ENCODE assay signal across 9 cellular contexts in genomic region chr6:159716247-159717086, GRCh38. TPM values are rescaled to one million over a fixed set of nuclear protein-coding genes. Genes with fewer than 3 reads are reported as not detected.
DNase-seq lines count a peak whose midpoint lies in the region; ATAC-seq and TF ChIP-seq lines count a peak whose summit lies in the region.
"Had no signal": no experiment of that assay in that cellular context is flagged by ENCODE, and none has a peak within 500 bp of the region (broad histone marks: within the 10 kb centered on the region; RNA-seq: fewer than 3 reads in every experiment).

No MANE protein-coding gene starts in this region.

- H3K9me3 ChIP-seq in HCT116 (ENCODE audit: control insufficient read depth in 1 of 2, insufficient read depth in 1 of 2, low read depth in 1 of 2, low read length in 2 of 2) (no peaks in the 10 kb centered on the region), adrenal gland (replicated peaks in 1 of 3) (no peaks in the 10 kb centered on the region), spleen (no peaks in the 10 kb centered on the region)

- RAD21 ChIA-PET in HCT116 (lab: Charles Lee; ENCODE audit: low non-redundant PET in 1 of 2, low total read pairs in 2 of 2, uncharacterized antibody in 2 of 2, unreplicated experiment in 2 of 2) = no interaction called here

- H3K36me3 ChIP-seq in HCT116 (ENCODE audit: control insufficient read depth in 1 of 2, insufficient read depth in 2 of 2, low read length in 2 of 2) (no peaks in the 10 kb centered on the region), adrenal gland (replicated peaks in 1 of 2) (no peaks in the 10 kb centered on the region), spleen (no peaks in the 10 kb centered on the region)

- DNase-seq in HCT116 (ENCODE audit: low read depth, low spot score) (no peak), adrenal gland (peak; percentile 65 to 90 (median 85)), left ventricle myocardium superior (no peak), spleen (no peak)
- DNase-seq in activated T-cell treated with anti-CD3 and anti-CD28 coated beads, Interleukin-2, amount 50 U/mL, for 48 hours = no peak
- DNase-seq in activated CD4-positive, alpha-beta T cell treated with anti-CD3 and anti-CD28 coated beads for 4 hours = no peak
- DNase-seq in stimulated activated CD4-positive, alpha-beta T cell treated with anti-CD3 and anti-CD28 coated beads, Interleukin-4, amount 100 ng/mL, for 4 hours = no peak
- DNase-seq: erythroblast had no signal

- no peak overlapping the region for H3K4me2 ChIP-seq in HCT116 (ENCODE audit: low read length)

- H4K20me1 ChIP-seq in HCT116 (ENCODE audit: insufficient read depth) = no peaks in the 10 kb centered on the region

- no peak overlapping the region for H2AFZ ChIP-seq in HCT116 (ENCODE audit: low read depth, low read length, poor library complexity, severe bottlenecking)

- POLR2A ChIA-PET in HCT116 (lab: Charles Lee) = no interaction called here

- H3K9me2 ChIP-seq in HCT116 (ENCODE audit: insufficient read depth) = no peaks in the 10 kb centered on the region

- TF ChIP-seq CTCF in HCT116 (IDR thresholded peaks at IDR 0.05 in 2 of 3, conservative IDR thresholded peaks at IDR 0.05 in 1 of 3; ENCODE audit: borderline replicate concordance in 1 of 3, insufficient read depth in 1 of 3, low read depth in 2 of 3, low read length in 2 of 3) (no peak), adrenal gland (IDR thresholded peaks at IDR 0.05) (no peak), spleen (IDR thresholded peaks at IDR 0.05 in 8 of 11, conservative IDR thresholded peaks at IDR 0.05 in 3 of 11) (no peak)

- ATAC-seq in HCT116 (no peak; the same call in 1 of the 2 replicates), left ventricle myocardium superior (peak; percentile 87), GM18520 (IDR thresholded peaks at IDR 0.05; ENCODE audit: unreplicated experiment) (no peak)

- WGBS in adrenal gland, 4 donors = 14 to 28% (median 24%) methylated on average over 5 of the region's 5 CpGs
- 39 to 65% (median 59%) methylated on average over 5 of the region's 5 CpGs for WGBS in spleen, 5 donors

- H3K79me2 ChIP-seq in HCT116 (ENCODE audit: insufficient read depth, low read length) = no peaks in the 10 kb centered on the region

- H3K27ac ChIP-seq in HCT116 (ENCODE audit: low read depth, low read length) (no peak overlapping the region), adrenal gland (peak overlapping the region; percentile 90 to 97 (median 92)), spleen (peak overlapping the region in 7 of 8 donors; percentile 71 to 88 (median 78))

- H3K4me3 ChIP-seq in HCT116 (replicated peaks in 1 of 2; ENCODE audit: low read depth in 1 of 2, low read length in 2 of 2) = no peak overlapping the region
- H3K4me3 ChIP-seq in adrenal gland = peak overlapping the region in 1 of 4 donors; percentile 35
- H3K4me3 ChIP-seq in spleen = peak overlapping the region in 2 of 8 donors; percentile 9 to 27

- BruUV-seq in HCT116 (replicated peaks; lab: Mats Ljungman, UMichigan) = no TSS peak

- TF ChIP-seq POLR2A in HCT116 (IDR thresholded peaks at IDR 0.05; ENCODE audit: borderline replicate concordance, extremely low read depth, insufficient read depth, insufficient read length) = no peak
- TF ChIP-seq POLR2A in adrenal gland (IDR thresholded peaks at IDR 0.05) = peak in 1 of 2 donors; percentile 27
- no peak for TF ChIP-seq POLR2A in spleen (IDR thresholded peaks at IDR 0.05)

- no peak for TF ChIP-seq RAD21 in HCT116 (IDR thresholded peaks at IDR 0.05; ENCODE audit: low read depth)

- intact Hi-C loops in HCT116 (cut with micrococcal nuclease) (no loop called here), adrenal gland (cut with DNase I) (no loop called here), left ventricle myocardium superior (cut with micrococcal nuclease) (no loop called here), spleen (cut with DNase I; ENCODE audit: low total_unique reads) (no loop called here)

- no peak overlapping the region for H3K9ac ChIP-seq in HCT116 (ENCODE audit: low read length)

- no peaks in the 10 kb centered on the region for H3K4me1 ChIP-seq in HCT116 (ENCODE audit: control insufficient read depth in 1 of 2, insufficient read depth in 2 of 2, low read length in 2 of 2)
- H3K4me1 ChIP-seq in adrenal gland (replicated peaks in 1 of 2) = peaks cover 7 to 27% of the 10 kb centered on the region in 2 donors
- peaks cover 5 to 46% (median 21%) of the 10 kb centered on the region in 6 donors for H3K4me1 ChIP-seq in spleen

- no peaks in the 10 kb centered on the region for H3K27me3 ChIP-seq in HCT116 (ENCODE audit: insufficient read depth, low read length)
- no peaks in the 10 kb centered on the region for H3K27me3 ChIP-seq in adrenal gland
- no peaks in the 10 kb centered on the region for H3K27me3 ChIP-seq in spleen (replicated peaks in 1 of 7)

- CTCF ChIA-PET in HCT116 (lab: Charles Lee) = no interaction called here

TF ChIP-seq in HCT116, 20 proteins besides CTCF, POLR2A, EP300 and RAD21:
- TF ChIP-seq CEBPB (IDR thresholded peaks at IDR 0.05; ENCODE audit: low read depth) (peak; percentile 53; the same call in 1 of the 2 replicates), FOSL1 (IDR thresholded peaks at IDR 0.05; ENCODE audit: low read depth) (no peak)

RNA-seq across cellular contexts. Expression of gene WTAP, which starts 10.8 kb away (rescaled TPM):
- total RNA-seq in HCT116 (2021; ENCODE audit: unreplicated experiment) = 88.6 TPM
- 37.7 and 51.9 TPM in 2 replicates for polyA plus RNA-seq in HCT116 (2012)
- 100 to 1,000 TPM in 3 of 8 donors, 10 to 100 TPM in 5; 78.9 to 145 (median 85.0) TPM for total RNA-seq in adrenal gland
- 100 to 1,000 TPM in 2 of 3 donors, 10 to 100 TPM in 1; 56.8 to 162 (median 116) TPM for polyA plus RNA-seq in adrenal gland
- total RNA-seq in left ventricle myocardium superior = 46.4 TPM
- 100 to 1,000 TPM in 6 of 7 donors, 10 to 100 TPM in 1; 97.9 to 121 (median 115) TPM for total RNA-seq in spleen
- 100 to 1,000 TPM in 1 of 3 donors, 10 to 100 TPM in 2; 71.6 to 149 (median 78.6) TPM for polyA plus RNA-seq in spleen

RNA-seq across cellular contexts. Expression of gene SOD2, which starts 23.4 kb away (rescaled TPM):
- total RNA-seq in HCT116 (2021; ENCODE audit: unreplicated experiment) (98.6 TPM), adrenal gland (1,000 to 10,000 TPM in 2 of 8 donors, 100 to 1,000 TPM in 6; 312 to 3,032 (median 460) TPM), left ventricle myocardium superior (1,053 TPM), spleen (100 to 1,000 TPM; 163 to 463 (median 267) TPM)
- polyA plus RNA-seq in HCT116 (2012) = 67.5 and 79.5 TPM in 2 replicates
- polyA plus RNA-seq in adrenal gland (100 to 1,000 TPM; 129 to 348 (median 208) TPM), spleen (100 to 1,000 TPM in 1 of 3 donors, 10 to 100 TPM in 2; 60.3 to 169 (median 83.2) TPM)

RNA-seq across cellular contexts. Expression of gene ACAT2, which starts 45.4 kb away (rescaled TPM):
- total RNA-seq in HCT116 (2021; ENCODE audit: unreplicated experiment) (41.6 TPM), adrenal gland (100 to 1,000 TPM in 1 of 8 donors, 10 to 100 TPM in 6, 1 to 10 TPM in 1; 8.7 to 163 (median 15.0) TPM), left ventricle myocardium superior (4.0 TPM), spleen (10 to 100 TPM in 4 of 7 donors, 1 to 10 TPM in 3; 6.0 to 17.4 (median 13.6) TPM)
- polyA plus RNA-seq in HCT116 (2012) = 25.9 and 26.1 TPM in 2 replicates
- polyA plus RNA-seq in adrenal gland (100 to 1,000 TPM in 1 of 3 donors, 10 to 100 TPM in 2; 10.1 to 305 (median 17.4) TPM), spleen (10 to 100 TPM; 12.7 to 14.9 (median 14.5) TPM)

Comparison
In these comparisons a context has a peak if more than half of its experiments do, and no peak if none do; other contexts are left out.
1. DNase-seq: peak in adrenal gland (7 of 7); none in HCT116 (single experiment), left ventricle myocardium superior (single experiment), spleen (single experiment), activated T-cell treated with anti-CD3 and anti-CD28 coated beads, Interleukin-2, amount 50 U/mL, for 48 hours (0 of 2), activated CD4-positive, alpha-beta T cell treated with anti-CD3 and anti-CD28 coated beads for 4 hours (0 of 2) and stimulated activated CD4-positive, alpha-beta T cell treated with anti-CD3 and anti-CD28 coated beads, Interleukin-4, amount 100 ng/mL, for 4 hours (0 of 2).